Comparison of ENCODE assay signal across 18 cellular contexts in genomic region chr12:13222076-13222475, GRCh38. TPM values are rescaled to one million over a fixed set of nuclear protein-coding genes. Genes with fewer than 3 reads are reported as not detected.
DNase-seq lines count a peak whose midpoint lies in the region; ATAC-seq, FAIRE-seq and TF ChIP-seq lines count a peak whose summit lies in the region.
"Had no signal": no experiment of that assay in that cellular context is flagged by ENCODE, and none has a peak within 500 bp of the region (broad histone marks: within the 10 kb centered on the region; RNA-seq: fewer than 3 reads in every experiment).

No MANE protein-coding gene starts in this region.

- no peak for TF ChIP-seq RAD21 in A549 (conservative IDR thresholded peaks at IDR 0.05 in 1 of 2, IDR thresholded peaks at IDR 0.05 in 1 of 2)

- DNase-seq in A549 (ENCODE audit: low read depth in 1 of 2, low spot score in 1 of 2) (peak in 1 of 2 experiments; percentile 61), HPDE6-E6E7 (ENCODE audit: extremely low spot score) (peak; percentile 40), endodermal cell (peak; percentile 48), lung (ENCODE audit: low spot score) (peak; percentile 52), SHP77 treated with DMSO at 0.1 percent for 48 hours (lab: John Stamatoyannopoulos, UW) (no peak), DMS153 treated with DMSO at 0.1 percent for 48 hours (lab: John Stamatoyannopoulos, UW; ENCODE audit: unreplicated experiment) (no peak)
- no peak for DNase-seq in activated T-helper 2 cell treated with anti-CD3 and anti-CD28 coated beads, Interferon-gamma antibody, Interleukin-2, Interleukin-4, amounts not matched to agents 10 μg/mL and 5 μg/mL and 100 μg/mL, durations not matched to agents 14 hours and 24 hours and 36 hours (ENCODE audit: low spot score)
- DNase-seq: activated CD4-positive, alpha-beta T cell treated with anti-CD3 and anti-CD28 coated beads, Interleukin-2, amount 50 U/mL, for 4 hours; activated effector memory CD4-positive, alpha-beta T cell treated with anti-CD3 and anti-CD28 coated beads, Interleukin-2, amount 50 U/mL, for 16 hours; EL; GOT3; MV-4-11; OCI-M1; stimulated activated CD4-positive, alpha-beta T cell treated with anti-CD3 and anti-CD28 coated beads, Interleukin-1b, Interleukin-23, amount 100 ng/mL, for 48 hours had no signal

- intact Hi-C loops in activated T-helper 2 cell treated with anti-CD3 and anti-CD28 coated beads, Interferon-gamma antibody, Interleukin-2, Interleukin-4, amounts not matched to agents 10 μg/mL and 5 μg/mL and 100 μg/mL, durations not matched to agents 14 hours and 24 hours and 36 hours (cut with micrococcal nuclease), result no loop called here

- H3K36me3 Mint-ChIP-seq in endodermal cell (ENCODE audit: low read depth), result no peaks in the 10 kb centered on the region
- H3K36me3 Mint-ChIP-seq in activated T-helper 2 cell treated with anti-CD3 and anti-CD28 coated beads, Interferon-gamma antibody, Interleukin-2, Interleukin-4, amounts not matched to agents 10 μg/mL and 5 μg/mL and 100 μg/mL, durations not matched to agents 14 hours and 24 hours and 36 hours (ENCODE audit: low read depth), result no peaks in the 10 kb centered on the region
- H3K36me3 Mint-ChIP-seq: mesothelial cell of epicardium had no signal

- no peak for TF ChIP-seq EP300 in A549 (IDR thresholded peaks at IDR 0.05)

- no peak overlapping the region for H3K9ac ChIP-seq in endodermal cell (ENCODE audit: extremely low read depth, low read length, poor library complexity, severe bottlenecking)

- H3K27me3 ChIP-seq in endodermal cell (ENCODE audit: control insufficient read depth, insufficient read depth, low read length, poor library complexity, severe bottlenecking) (no peaks in the 10 kb centered on the region), lung (ENCODE audit: control insufficient read depth, insufficient read depth) (no peaks in the 10 kb centered on the region)
- H3K27me3 ChIP-seq: ovary had no signal

- POLR2A ChIA-PET in A549 (lab: Yijun Ruan, JAX), result interaction anchor here (1.3 kb wide), 1 partner anchor 121 kb away, joined by 3 read pairs; no protein-coding TSS in a partner anchor

- H3K4me3 ChIP-seq in A549 (no peak overlapping the region), endodermal cell (ENCODE audit: low read length) (no peak overlapping the region), lung (no peak overlapping the region)
- H3K4me3 ChIP-seq: ovary had no signal

- no peak overlapping the region for H3K4me3 Mint-ChIP-seq in endodermal cell
- H3K4me3 Mint-ChIP-seq in activated T-helper 2 cell treated with anti-CD3 and anti-CD28 coated beads, Interferon-gamma antibody, Interleukin-2, Interleukin-4, amounts not matched to agents 10 μg/mL and 5 μg/mL and 100 μg/mL, durations not matched to agents 14 hours and 24 hours and 36 hours (ENCODE audit: low read depth), result no peak overlapping the region
- H3K4me3 Mint-ChIP-seq: mesothelial cell of epicardium had no signal

- H3K36me3 ChIP-seq in endodermal cell (ENCODE audit: control insufficient read depth, insufficient read depth, low read length) (no peaks in the 10 kb centered on the region), lung (ENCODE audit: control insufficient read depth in 2 of 2, insufficient read depth in 2 of 2, low read length in 2 of 2) (peaks cover 3 to 5% of the 10 kb centered on the region in 2 donors)
- H3K36me3 ChIP-seq: ovary had no signal

- peaks cover 8% of the 10 kb centered on the region for H3K27me3 Mint-ChIP-seq in endodermal cell (ENCODE audit: insufficient read depth)
- H3K27me3 Mint-ChIP-seq in activated T-helper 2 cell treated with anti-CD3 and anti-CD28 coated beads, Interferon-gamma antibody, Interleukin-2, Interleukin-4, amounts not matched to agents 10 μg/mL and 5 μg/mL and 100 μg/mL, durations not matched to agents 14 hours and 24 hours and 36 hours (ENCODE audit: low read depth), result peaks cover 36% of the 10 kb centered on the region

- ATAC-seq in A549 (peak; percentile 38 to 45; a peak in 4 of 6 replicates), lung (ENCODE audit: insufficient read depth, low FRiP score) (no peak), GM21447 (IDR thresholded peaks at IDR 0.05; ENCODE audit: unreplicated experiment) (no peak)

- H3K27ac ChIP-seq in A549 (peak overlapping the region; percentile 66 to 69), endodermal cell (ENCODE audit: low read depth, low read length) (no peak overlapping the region), lung (ENCODE audit: low read depth in 1 of 2, low read length in 1 of 2) (no peak overlapping the region)
- H3K27ac ChIP-seq: ovary had no signal

- CTCF ChIA-PET in A549 (lab: Yijun Ruan, JAX), result interaction anchor here (0.8 to 9.7 kb wide), 6 partner anchors 11 to 719 kb away, joined by 3 to 145 read pairs (median 4); no protein-coding TSS in a partner anchor

- TF ChIP-seq POLR2A in A549 (IDR thresholded peaks at IDR 0.05; ENCODE audit: low read length), result no peak

- FAIRE-seq in A549 (lab: Jason Lieb, UNC), result no peak
- FAIRE-seq: GM19239 had no signal

- WGBS in A549 (ENCODE audit: missing lambda C conversion rate), result 57% methylated on average over 5 of the region's 5 CpGs
- WGBS in endodermal cell (ENCODE audit: insufficient coverage in 1 of 2, insufficient read length in 1 of 2), 2 experiments, result 83 to 92% methylated on average over 2 to 5 of the region's 5 CpGs
- WGBS in lung, 2 donors, result 69 to 81% methylated on average over 5 of the region's 5 CpGs

- TF ChIP-seq CTCF in A549 (IDR thresholded peaks at IDR 0.05) (no peak), endodermal cell (conservative IDR thresholded peaks at IDR 0.05) (no peak), lung (IDR thresholded peaks at IDR 0.05; ENCODE audit: control extremely low read depth, extremely low read depth) (no peak)

- H3K9me3 Mint-ChIP-seq in endodermal cell, result peaks cover 11% of the 10 kb centered on the region
- no peaks in the 10 kb centered on the region for H3K9me3 Mint-ChIP-seq in activated T-helper 2 cell treated with anti-CD3 and anti-CD28 coated beads, Interferon-gamma antibody, Interleukin-2, Interleukin-4, amounts not matched to agents 10 μg/mL and 5 μg/mL and 100 μg/mL, durations not matched to agents 14 hours and 24 hours and 36 hours

- H3K9me3 ChIP-seq in A549 (peaks cover 10% of the 10 kb centered on the region; the same call in 1 of the 3 replicates), endodermal cell (ENCODE audit: control insufficient read depth, low read length) (peaks cover 10% of the 10 kb centered on the region), lung (ENCODE audit: control insufficient read depth in 2 of 2, insufficient read depth in 1 of 2, low read length in 1 of 2) (no peaks in the 10 kb centered on the region)
- H3K9me3 ChIP-seq: ovary had no signal

- H3K27ac Mint-ChIP-seq in endodermal cell, result no peak overlapping the region
- no peak overlapping the region for H3K27ac Mint-ChIP-seq in activated T-helper 2 cell treated with anti-CD3 and anti-CD28 coated beads, Interferon-gamma antibody, Interleukin-2, Interleukin-4, amounts not matched to agents 10 μg/mL and 5 μg/mL and 100 μg/mL, durations not matched to agents 14 hours and 24 hours and 36 hours
- H3K27ac Mint-ChIP-seq: mesothelial cell of epicardium had no signal

- H3K4me2 ChIP-seq in A549, result peak overlapping the region; percentile 71

- no peaks in the 10 kb centered on the region for H3K4me1 Mint-ChIP-seq in endodermal cell
- H3K4me1 Mint-ChIP-seq in activated T-helper 2 cell treated with anti-CD3 and anti-CD28 coated beads, Interferon-gamma antibody, Interleukin-2, Interleukin-4, amounts not matched to agents 10 μg/mL and 5 μg/mL and 100 μg/mL, durations not matched to agents 14 hours and 24 hours and 36 hours (ENCODE audit: low read depth), result no peaks in the 10 kb centered on the region

- H3K4me1 ChIP-seq in A549 (peaks cover 31% of the 10 kb centered on the region), endodermal cell (ENCODE audit: control insufficient read depth, insufficient read depth, low read length) (peaks cover 2% of the 10 kb centered on the region), lung (ENCODE audit: control insufficient read depth in 2 of 2, insufficient read depth in 2 of 2, low read length in 2 of 2) (peaks cover 0 to 6% of the 10 kb centered on the region in 2 donors)

TF ChIP-seq in A549, 52 proteins besides CTCF, POLR2A, EP300 and RAD21 (continues in another document):
- TF ChIP-seq PBX3 (IDR thresholded peaks at IDR 0.05), result no peak
- TF ChIP-seq ZNF302 (CRISPR knock-in tag; IDR thresholded peaks at IDR 0.05), result no peak
- no peak for TF ChIP-seq JUN (IDR thresholded peaks at IDR 0.05)
- TF ChIP-seq CHD4 (IDR thresholded peaks at IDR 0.05; ENCODE audit: borderline replicate concordance), result no peak
- TF ChIP-seq FOXS1 (CRISPR knock-in tag; IDR thresholded peaks at IDR 0.05), result no peak
- TF ChIP-seq HOXA7 (CRISPR knock-in tag; IDR thresholded peaks at IDR 0.05), result no peak
- TF ChIP-seq USF2 (IDR thresholded peaks at IDR 0.05), result no peak

RNA-seq across cellular contexts. Expression of gene EMP1, which starts 25.6 kb away (rescaled TPM):
- polyA plus RNA-seq in A549 (2011; rRNA removed) (21.2 and 25.5 TPM in 2 replicates), A549 (2017; fragmentation: RNase III; extraction: RNeasy Plus Mini Kit Qiagen cat#74134 plus additional on column Dnase treatment) (17.3 to 27.0 TPM (median 19.2 TPM) in 3 replicates), lung (100 to 1,000 TPM in 1 of 2 donors, 10 to 100 TPM in 1; 91.7 to 243 TPM)
- polyA plus RNA-seq in A549 (2012; cell fraction: cytosol; rRNA removed), result 21.6 and 34.9 TPM in 2 replicates
- 51.4 and 74.9 TPM in 2 replicates for polyA plus RNA-seq in A549 (2012; cell fraction: nucleus; rRNA removed)
- polyA minus RNA-seq in A549 (2011; rRNA and poly(A)+ RNA removed), result 32.7 and 49.1 TPM in 2 replicates
- total RNA-seq in endodermal cell (under 1 TPM; 0.58 to 0.59 TPM), lung (100 to 1,000 TPM in 1 of 2 donors, 10 to 100 TPM in 1; 67.5 to 348 TPM)
- 8.4 TPM for polyA plus RNA-seq in endodermal cell (2013, experiment 1 of 2)
- 11.8 TPM for polyA plus RNA-seq in endodermal cell (2013, experiment 2 of 2)
- 9.5 and 10.2 TPM in 2 replicates for total RNA-seq in activated T-helper 2 cell treated with anti-CD3 and anti-CD28 coated beads, Interferon-gamma antibody, Interleukin-2, Interleukin-4, amounts not matched to agents 10 μg/mL and 5 μg/mL and 100 μg/mL, durations not matched to agents 14 hours and 24 hours and 36 hours

Comparison
In these comparisons a context has a peak if more than half of its experiments do, and no peak if none do; other contexts are left out.
1. ATAC-seq: peak in A549 (2 of 2); none in lung (single experiment) and GM21447 (single experiment).
2. DNase-seq: peak in HPDE6-E6E7 (single experiment), endodermal cell (single experiment) and lung (single experiment); none in SHP77 treated with DMSO at 0.1 percent for 48 hours (single experiment), activated T-helper 2 cell treated with anti-CD3 and anti-CD28 coated beads, Interferon-gamma antibody, Interleukin-2, Interleukin-4, amounts not matched to agents 10 μg/mL and 5 μg/mL and 100 μg/mL, durations not matched to agents 14 hours and 24 hours and 36 hours (single experiment) and DMS153 treated with DMSO at 0.1 percent for 48 hours (single experiment).
3. H3K27ac ChIP-seq: peak in A549 (2 of 2); none in endodermal cell (single experiment) and lung (0 of 2).